Comparison of ENCODE assay signal across 10 cellular contexts in genomic region chr20:4512891-4513550, GRCh38.
DNase-seq lines count a peak whose midpoint lies in the region; ATAC-seq, FAIRE-seq and TF ChIP-seq lines count a peak whose summit lies in the region.
"Had no signal": no experiment of that assay in that cellular context is flagged by ENCODE, and none has a peak within 500 bp of the region (broad histone marks: within the 10 kb centered on the region; RNA-seq: fewer than 3 reads in every experiment).

No MANE protein-coding gene starts in this region.

- intact Hi-C loops in adrenal gland (cut with DNase I) (no loop called here), pancreas (cut with DNase I) (no loop called here)

- TF ChIP-seq CTCF in adrenal gland (IDR thresholded peaks at IDR 0.05) (no peak), pancreas (IDR thresholded peaks at IDR 0.05) (no peak)

- H3K27me3 ChIP-seq in adrenal gland (no peaks in the 10 kb centered on the region), pancreas (no peaks in the 10 kb centered on the region)
- H3K27me3 ChIP-seq: tibial artery had no signal

- DNase-seq in A172 (ENCODE audit: low spot score) (peak; percentile 98), HPDE6-E6E7 (ENCODE audit: extremely low spot score) (peak; percentile 77), adrenal gland (peak in 4 of 7 donors; percentile 19 to 33 (median 24)), foreskin melanocyte (peak; percentile 62), activated gamma-delta T cell (lab: John Stamatoyannopoulos, UW) (no peak), pancreas (no peak), NOMO-1 treated with DMSO at 0.1 percent for 48 hours (lab: John Stamatoyannopoulos, UW; ENCODE audit: unreplicated experiment) (no peak), NCI-H2227 (lab: John Stamatoyannopoulos, UW; ENCODE audit: unreplicated experiment) (no peak)
- DNase-seq: NCI-H524 treated with DMSO at 0.1 percent for 48 hours, tibial artery had no signal

- ATAC-seq in pancreas, result no peak

- H3K27ac ChIP-seq in adrenal gland, result no peak overlapping the region
- H3K27ac ChIP-seq in pancreas, result no peak overlapping the region
- H3K27ac ChIP-seq: tibial artery had no signal

- peaks cover 0 to 11% of the 10 kb centered on the region in 2 donors for H3K4me1 ChIP-seq in adrenal gland (replicated peaks in 1 of 2)
- H3K4me1 ChIP-seq in pancreas, result no peaks in the 10 kb centered on the region
- H3K4me1 ChIP-seq: tibial artery had no signal

- H3K4me3 ChIP-seq in adrenal gland (no peak overlapping the region), pancreas (no peak overlapping the region)
- H3K4me3 ChIP-seq: tibial artery had no signal

- TF ChIP-seq POLR2A in adrenal gland (IDR thresholded peaks at IDR 0.05), result no peak

- WGBS in adrenal gland, 4 donors, result 46 to 59% (median 53%) methylated on average over 3 of the region's 3 CpGs
- 30 to 42% methylated on average over 3 of the region's 3 CpGs for WGBS in pancreas, 2 donors

- FAIRE-seq in pancreas (lab: Jason Lieb, UNC), result no peak

- H3K36me3 ChIP-seq in adrenal gland (replicated peaks in 1 of 2), result no peaks in the 10 kb centered on the region
- H3K36me3 ChIP-seq in pancreas, result no peaks in the 10 kb centered on the region
- H3K36me3 ChIP-seq: tibial artery had no signal

- H3K9me3 ChIP-seq in adrenal gland (replicated peaks in 1 of 3), result no peaks in the 10 kb centered on the region
- H3K9me3 ChIP-seq in pancreas, result no peaks in the 10 kb centered on the region
- H3K9me3 ChIP-seq: tibial artery had no signal

Comparison
In these comparisons a context has a peak if more than half of its experiments do, and no peak if none do; other contexts are left out.
1. DNase-seq: peak in A172 (single experiment), HPDE6-E6E7 (single experiment), adrenal gland (4 of 7) and foreskin melanocyte (single experiment); none in activated gamma-delta T cell (single experiment), pancreas (0 of 6), NOMO-1 treated with DMSO at 0.1 percent for 48 hours (single experiment) and NCI-H2227 (single experiment).